In genomic region chr10:77027576-77027975, GRCh38 we compare ENCODE assay signal across 13 cellular contexts.
DNase-seq lines count a peak whose midpoint lies in the region; ATAC-seq and TF ChIP-seq lines count a peak whose summit lies in the region.
"Had no signal": no experiment of that assay in that cellular context is flagged by ENCODE, and none has a peak within 500 bp of the region (broad histone marks: within the 10 kb centered on the region; RNA-seq: fewer than 3 reads in every experiment).

No MANE protein-coding gene starts in this region.

- no TSS peak for BruUV-seq in mammary epithelial cell (replicated peaks; lab: Mats Ljungman, UMichigan)

- in situ Hi-C loops in GM13977 (cut with MboI; ENCODE audit: low pct_unique_long_range_greater_than_20kb, low sequenced_read_pairs, unreplicated experiment) (no loop called here), mammary epithelial cell (cut with MboI; ENCODE audit: low sequenced_read_pairs in 2 of 2) (no loop called here)

- H3K27me3 Mint-ChIP-seq in mesothelial cell of epicardium (ENCODE audit: low read depth): no peaks in the 10 kb centered on the region

- peaks cover 12% of the 10 kb centered on the region for H3K36me3 ChIP-seq in OCI-LY3 (replicated peaks; ENCODE audit: low read depth, low read length)
- H3K36me3 ChIP-seq in H7 (replicated peaks; ENCODE audit: control insufficient read depth, insufficient read depth, low read length): no peaks in the 10 kb centered on the region
- no peaks in the 10 kb centered on the region for H3K36me3 ChIP-seq in mammary epithelial cell (ENCODE audit: insufficient read depth, low read length)
- H3K36me3 ChIP-seq: ovary had no signal

- H3K9me3 ChIP-seq in OCI-LY3 (ENCODE audit: insufficient read depth, low read length) (no peaks in the 10 kb centered on the region), mammary epithelial cell (replicated peaks; ENCODE audit: insufficient read depth, low read length) (no peaks in the 10 kb centered on the region)
- H3K9me3 ChIP-seq: ovary had no signal

- H2AFZ ChIP-seq in OCI-LY3 (ENCODE audit: low read depth, low read length): no peak overlapping the region
- no peak overlapping the region for H2AFZ ChIP-seq in mammary epithelial cell (ENCODE audit: low read depth, low read length)

- CTCF ChIA-PET in mammary epithelial cell (lab: Charles Lee; ENCODE audit: low non-redundant PET): no interaction called here

- H3K27me3 ChIP-seq in OCI-LY3 (ENCODE audit: low read depth, low read length) (no peaks in the 10 kb centered on the region), H7 (ENCODE audit: control insufficient read depth, insufficient read depth, low read length) (no peaks in the 10 kb centered on the region), mammary epithelial cell (ENCODE audit: insufficient read depth, low read length) (no peaks in the 10 kb centered on the region)
- H3K27me3 ChIP-seq: ovary had no signal

- H3K4me3 Mint-ChIP-seq in mesothelial cell of epicardium: no peak overlapping the region

- H3K36me3 Mint-ChIP-seq in mesothelial cell of epicardium: no peaks in the 10 kb centered on the region

- H3K9me3 Mint-ChIP-seq in mesothelial cell of epicardium: no peaks in the 10 kb centered on the region

- peaks cover 20% of the 10 kb centered on the region for H4K20me1 ChIP-seq in OCI-LY3 (ENCODE audit: insufficient read depth, low read length)
- H4K20me1 ChIP-seq in mammary epithelial cell (ENCODE audit: insufficient read depth, low read length): no peaks in the 10 kb centered on the region

- intact Hi-C loops in mammary epithelial cell (cut with micrococcal nuclease): no loop called here

- TF ChIP-seq POLR2A in GM18505 (IDR thresholded peaks at IDR 0.05; ENCODE audit: borderline replicate concordance, extremely low read depth, insufficient read depth, insufficient read length): no peak

- peaks cover 3% of the 10 kb centered on the region for H3K4me1 Mint-ChIP-seq in mesothelial cell of epicardium

- no peak overlapping the region for H3K9ac ChIP-seq in OCI-LY3 (ENCODE audit: low read length)
- no peak overlapping the region for H3K9ac ChIP-seq in mammary epithelial cell (ENCODE audit: insufficient read depth, low read length)

- no peak overlapping the region for H3K27ac Mint-ChIP-seq in mesothelial cell of epicardium

- WGBS in mammary epithelial cell (ENCODE audit: low coverage, missing lambda C conversion rate): 95% methylated on average over 6 of the region's 9 CpGs

- TF ChIP-seq CTCF in OCI-LY3 (IDR thresholded peaks at IDR 0.05; ENCODE audit: low read depth, low read length): no peak
- no peak for TF ChIP-seq CTCF in GM13977 (IDR thresholded peaks at IDR 0.05; ENCODE audit: extremely low read depth, insufficient read depth, missing control alignments)
- no peak for TF ChIP-seq CTCF in mesothelial cell of epicardium (IDR thresholded peaks at IDR 0.05; ENCODE audit: unreplicated experiment)
- TF ChIP-seq CTCF in mammary epithelial cell (conservative IDR thresholded peaks at IDR 0.05 in 1 of 2, IDR thresholded peaks at IDR 0.05 in 1 of 2; ENCODE audit: extremely low read depth in 1 of 2, insufficient read depth in 1 of 2, low read depth in 1 of 2, low read length in 2 of 2): no peak

- dilution Hi-C loops in mammary epithelial cell (cut with HindIII; ENCODE audit: low sequenced_read_pairs): no loop called here

- H3K4me2 ChIP-seq in OCI-LY3 (ENCODE audit: low read length) (peak overlapping the region; percentile 77), mammary epithelial cell (ENCODE audit: insufficient read depth, low read depth, low read length) (no peak overlapping the region)

- H3K79me2 ChIP-seq in OCI-LY3 (ENCODE audit: low read length) (no peaks in the 10 kb centered on the region), mammary epithelial cell (ENCODE audit: insufficient read depth, low read length) (no peaks in the 10 kb centered on the region)

- H3K4me3 ChIP-seq in OCI-LY3 (ENCODE audit: low read length): peak overlapping the region; percentile 46
- no peak overlapping the region for H3K4me3 ChIP-seq in H7 (ENCODE audit: insufficient read depth, low read depth, low read length)
- H3K4me3 ChIP-seq in mammary epithelial cell (replicated peaks in 1 of 3; ENCODE audit: insufficient read depth in 1 of 3, low read depth in 2 of 3, low read length in 3 of 3): no peak overlapping the region
- H3K4me3 ChIP-seq: K562, ovary had no signal

- no peak overlapping the region for H3K27ac ChIP-seq in OCI-LY3 (ENCODE audit: low read length)
- H3K27ac ChIP-seq in mammary epithelial cell (ENCODE audit: insufficient read depth, low read depth, low read length): no peak overlapping the region
- H3K27ac ChIP-seq: ovary had no signal

- peaks cover 37% of the 10 kb centered on the region for H3K4me1 ChIP-seq in OCI-LY3 (ENCODE audit: low read length)
- no peaks in the 10 kb centered on the region for H3K4me1 ChIP-seq in mammary epithelial cell (ENCODE audit: insufficient read depth, low read length)

- no peak for DNase-seq in GM13977 (ENCODE audit: low spot score)
- no peak for DNase-seq in H7
- DNase-seq in mesothelial cell of epicardium (ENCODE audit: low spot score in 2 of 2, unreplicated experiment in 2 of 2): no peak
- no peak for DNase-seq in mammary epithelial cell
- DNase-seq: effector CD4-positive, alpha-beta T cell; NCI-H446; ovary; stimulated activated naive CD8-positive, alpha-beta T cell treated with anti-CD3 and anti-CD28 coated beads, Interleukin-15, Interleukin-2, amounts not matched to agents 100 U/mL and 50 U/mL, for 24 hours had no signal

- ATAC-seq in GM18505 (IDR thresholded peaks at IDR 0.05; ENCODE audit: unreplicated experiment): peak; percentile 94
- peak; percentile 86 for ATAC-seq in GM21390 (IDR thresholded peaks at IDR 0.05; ENCODE audit: unreplicated experiment)
- peak; percentile 61 for ATAC-seq in HG03108 (IDR thresholded peaks at IDR 0.05; ENCODE audit: unreplicated experiment)
- ATAC-seq: K562; stimulated activated naive CD8-positive, alpha-beta T cell treated with anti-CD3 and anti-CD28 coated beads, Interleukin-15, Interleukin-2, amounts not matched to agents 100 U/mL and 50 U/mL, for 24 hours had no signal
